ENCODE assay signal across 20 cellular contexts in the genomic region with DNA sequence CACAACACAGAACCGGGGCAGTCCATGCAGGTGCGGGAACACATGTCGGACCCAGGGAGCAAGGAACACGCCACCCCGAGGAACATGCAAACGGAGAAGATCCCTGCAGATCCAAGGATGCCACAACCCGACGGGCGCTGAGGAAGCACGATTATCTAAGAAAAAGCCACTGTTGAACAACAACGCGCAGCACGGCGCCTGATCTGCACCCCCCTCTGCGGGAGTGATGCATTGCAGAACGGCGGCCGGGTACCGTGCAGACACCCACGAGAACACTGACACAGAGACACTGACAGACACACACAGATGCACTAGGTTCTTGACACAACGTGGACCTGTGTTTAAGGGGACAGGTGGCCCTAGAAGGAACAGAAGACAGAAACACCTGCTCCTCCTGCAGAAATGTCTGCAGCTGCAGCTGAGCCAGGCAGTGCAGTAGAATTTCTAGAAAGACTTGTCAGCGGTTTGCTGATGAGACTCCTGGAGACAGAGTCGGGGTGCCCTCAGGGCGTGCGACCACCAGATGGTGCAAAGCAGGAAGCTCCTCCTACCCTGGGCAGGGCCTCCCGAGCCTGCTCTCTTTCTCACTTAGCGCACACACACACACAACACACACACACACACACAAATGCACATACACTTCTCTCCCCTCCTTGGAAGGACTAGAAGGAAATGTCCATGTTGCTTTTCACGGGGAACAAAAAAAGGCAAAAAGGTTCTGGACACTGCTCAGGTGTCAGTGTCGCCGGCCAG. TPM values are rescaled to one million over a fixed set of nuclear protein-coding genes. Genes with fewer than 3 reads are reported as not detected.
"Had no signal": no experiment of that assay in that cellular context is flagged by ENCODE, and none has a peak within 500 bp of the region (broad histone marks: within the 10 kb centered on the region; RNA-seq: fewer than 3 reads in every experiment).

No MANE protein-coding gene starts in this region.

- ATAC-seq: left lung; stimulated activated naive B cell treated with anti-CD40 and anti-IgM and Interleukin-4, amounts not matched to agents 10 μg/mL and 1 μg/mL and 100 μg/mL, for 72 hours had no signal

- H3K4me3 ChIP-seq: esophagus squamous epithelium, left lung had no signal

- DNase-seq: activated CD4-positive, alpha-beta T cell treated with anti-CD3 and anti-CD28 coated beads, Interleukin-2, amount 10 ng/mL, durations not matched to agents 7 days and 5 days; activated CD4-positive, CD25-positive, alpha-beta regulatory T cell; activated CD8-positive, alpha-beta memory T cell treated with anti-CD3 and anti-CD28 coated beads for 24 hours; activated gamma-delta T cell treated with Interleukin-2 at 50 U/mL for 16 hours; brain microvascular endothelial cell; cortex of kidney; effector CD8-positive, alpha-beta T cell; esophagus squamous epithelium; hypothalamus; kidney; left lung; mammary epithelial cell; naive B cell; retina; stimulated activated CD4-positive, alpha-beta T cell treated with anti-CD3 and anti-CD28 coated beads, Interleukin-2, amount 100 ng/mL, for 48 hours; stimulated activated naive B cell treated with anti-CD40 and anti-IgM and Interleukin-4, amounts not matched to agents 10 μg/mL and 1 μg/mL and 100 μg/mL, for 72 hours; trophoblast cell had no signal

- H3K27ac ChIP-seq: brain microvascular endothelial cell, esophagus squamous epithelium, left lung, neutrophil had no signal

- H3K27me3 ChIP-seq: brain microvascular endothelial cell had no signal

RNA-seq across cellular contexts. Expression of a gene that starts 7.5 kb away (rescaled TPM):
- total RNA-seq: endothelial cell of umbilical vein, subcutaneous adipose tissue had no signal
